Comparison of ENCODE assay signal across 21 cellular contexts in the genomic region with DNA sequence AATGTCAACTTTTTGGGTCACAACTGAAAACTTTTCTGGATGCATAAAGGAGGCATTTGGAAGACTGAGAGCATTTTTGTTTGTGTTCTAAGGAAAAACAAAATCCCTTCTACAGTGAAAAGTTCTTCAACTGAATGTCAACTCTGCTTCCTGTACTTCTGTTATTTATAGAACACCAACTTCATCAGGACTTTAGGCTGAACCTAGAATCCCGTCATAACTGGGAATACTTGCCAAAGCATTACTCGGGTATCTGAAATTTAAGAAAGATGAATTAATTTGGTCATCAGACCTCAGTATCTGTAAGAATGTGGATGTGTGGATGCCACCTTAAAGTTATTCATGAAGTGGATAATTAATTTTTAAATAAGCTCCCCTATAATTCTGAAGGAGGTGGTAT.
DNase-seq lines count a peak whose midpoint lies in the region; ATAC-seq and TF ChIP-seq lines count a peak whose summit lies in the region.
"Had no signal": no experiment of that assay in that cellular context is flagged by ENCODE, and none has a peak within 500 bp of the region (broad histone marks: within the 10 kb centered on the region; RNA-seq: fewer than 3 reads in every experiment).

No MANE protein-coding gene starts in this region.

- H4K12ac ChIP-seq in trophoblast cell (ENCODE audit: low read depth, low read length) = no peak overlapping the region

- no peak overlapping the region for H3K27ac ChIP-seq in endodermal cell (ENCODE audit: low read depth, low read length)
- H3K27ac ChIP-seq in trophoblast cell (ENCODE audit: low read depth, low read length) = no peak overlapping the region
- H3K27ac ChIP-seq: 22Rv1, lower lobe of right lung, SK-N-MC, suprapubic skin had no signal

- no peaks in the 10 kb centered on the region for H3K9me3 Mint-ChIP-seq in endodermal cell
- H3K9me3 Mint-ChIP-seq in MCF 10A (ENCODE audit: unreplicated experiment) = no peaks in the 10 kb centered on the region
- H3K9me3 Mint-ChIP-seq: activated naive CD8-positive, alpha-beta T cell treated with anti-CD3 and anti-CD28 coated beads, Interleukin-2, amount 50 U/mL, for 24 hours; activated T-cell treated with anti-CD3 and anti-CD28 coated beads, Interleukin-2, amount 50 U/mL, for 72 hours; CD4-positive, CD25-positive, alpha-beta regulatory T cell; dendritic cell treated with granulocyte-macrophage colony-stimulating factor and Interleukin-4, amounts not matched to agents 40 ng/mL and 50 ng/mL, for 4 days; nephron had no signal

- no peak overlapping the region for H2AK5ac ChIP-seq in trophoblast cell (ENCODE audit: low read length)

- no peak overlapping the region for H2BK12ac ChIP-seq in trophoblast cell (ENCODE audit: low read length)

- H2BK5ac ChIP-seq in trophoblast cell (ENCODE audit: low read depth, low read length, poor library complexity) = no peak overlapping the region

- no peaks in the 10 kb centered on the region for H3K79me2 ChIP-seq in trophoblast cell (ENCODE audit: control insufficient read depth, insufficient read depth, low read length, poor library complexity)

- POLR2A ChIA-PET in MCF 10A (lab: Yijun Ruan, JAX) = interaction anchor here (0.8 to 1.8 kb wide), 3 partner anchors 12 to 23 kb away, joined by 3 to 12 read pairs (median 4); no protein-coding TSS in a partner anchor

- H3K4me1 ChIP-seq in endodermal cell (ENCODE audit: control insufficient read depth, insufficient read depth, low read length) (peaks cover 10% of the 10 kb centered on the region), trophoblast cell (ENCODE audit: control insufficient read depth in 1 of 2, insufficient read depth in 2 of 2, low read length in 2 of 2) (peaks cover 0 to 5% of the 10 kb centered on the region in 2 experiments)
- H3K4me1 ChIP-seq: lower lobe of right lung had no signal

- H4K91ac ChIP-seq in trophoblast cell (ENCODE audit: low read depth, low read length) = no peak overlapping the region

- H3K27me3 ChIP-seq in endodermal cell (ENCODE audit: control insufficient read depth, insufficient read depth, low read length, poor library complexity, severe bottlenecking) = no peaks in the 10 kb centered on the region
- no peaks in the 10 kb centered on the region for H3K27me3 ChIP-seq in trophoblast cell (ENCODE audit: insufficient read depth, low read length)
- H3K27me3 ChIP-seq: suprapubic skin had no signal

- WGBS in endodermal cell (ENCODE audit: insufficient coverage in 1 of 2, insufficient read length in 1 of 2), 2 experiments = 91% methylated on average over 2 of the region's 2 CpGs; no CpG with 5 or more reads in 1 of the 2 experiments
- WGBS in trophoblast cell (ENCODE audit: extremely low coverage, insufficient coverage, insufficient read length) = no CpG with 5 or more reads among the region's 2 CpGs

- H3K18ac ChIP-seq in trophoblast cell (ENCODE audit: low read length) = no peak overlapping the region

- no peak overlapping the region for H2AFZ ChIP-seq in trophoblast cell (ENCODE audit: insufficient read depth, low read length, poor library complexity)

- no peak overlapping the region for H3K4ac ChIP-seq in trophoblast cell (ENCODE audit: low read depth, low read length)

- H2BK120ac ChIP-seq in trophoblast cell (ENCODE audit: insufficient read depth, low read length, poor library complexity) = no peak overlapping the region

- ATAC-seq in Right ventricle myocardium inferior = peak; percentile 47
- no peak for ATAC-seq in GM21717 (IDR thresholded peaks at IDR 0.05; ENCODE audit: unreplicated experiment)
- ATAC-seq in GM19452 (IDR thresholded peaks at IDR 0.05; ENCODE audit: unreplicated experiment) = no peak
- ATAC-seq: activated naive CD8-positive, alpha-beta T cell treated with anti-CD3 and anti-CD28 coated beads, Interleukin-2, amount 50 U/mL, for 24 hours; activated T-cell treated with anti-CD3 and anti-CD28 coated beads, Interleukin-2, amount 50 U/mL, for 72 hours; lower lobe of right lung had no signal

- peaks cover 2% of the 10 kb centered on the region for H3K79me1 ChIP-seq in trophoblast cell (ENCODE audit: low read length)

- H3K9ac ChIP-seq in endodermal cell (ENCODE audit: extremely low read depth, low read length, poor library complexity, severe bottlenecking) = no peak overlapping the region
- no peak overlapping the region for H3K9ac ChIP-seq in trophoblast cell (ENCODE audit: low read length)

- TF ChIP-seq CTCF in endodermal cell (conservative IDR thresholded peaks at IDR 0.05) (no peak), MCF 10A (IDR thresholded peaks at IDR 0.05; ENCODE audit: unreplicated experiment) (no peak)

- peak overlapping the region; percentile 58 for H3K27ac Mint-ChIP-seq in endodermal cell
- H3K27ac Mint-ChIP-seq in MCF 10A (ENCODE audit: low read depth, unreplicated experiment) = no peak overlapping the region
- H3K27ac Mint-ChIP-seq: activated naive CD8-positive, alpha-beta T cell treated with anti-CD3 and anti-CD28 coated beads, Interleukin-2, amount 50 U/mL, for 24 hours; activated T-cell treated with anti-CD3 and anti-CD28 coated beads, Interleukin-2, amount 50 U/mL, for 72 hours; CD4-positive, CD25-positive, alpha-beta regulatory T cell; dendritic cell treated with granulocyte-macrophage colony-stimulating factor and Interleukin-4, amounts not matched to agents 40 ng/mL and 50 ng/mL, for 4 days; nephron had no signal

- H4K8ac ChIP-seq in trophoblast cell (ENCODE audit: low read depth, low read length) = no peak overlapping the region

- H3K4me1 Mint-ChIP-seq in endodermal cell (peaks cover 33% of the 10 kb centered on the region), MCF 10A (ENCODE audit: insufficient read depth, unreplicated experiment) (peaks cover 33% of the 10 kb centered on the region)
- H3K4me1 Mint-ChIP-seq: activated naive CD8-positive, alpha-beta T cell treated with anti-CD3 and anti-CD28 coated beads, Interleukin-2, amount 50 U/mL, for 24 hours; CD4-positive, CD25-positive, alpha-beta regulatory T cell; nephron had no signal

- intact Hi-C loops in Right ventricle myocardium inferior (cut with DNase I) (loop anchor here (2.0 kb wide), 1 partner anchor 73 kb away; a partner anchor contains a TSS), cardiac septum (cut with DNase I) (loop anchor here (5.0 kb wide), 1 partner anchor 75 kb away; a partner anchor contains a TSS), MCF 10A (cut with micrococcal nuclease) (loop anchor here (1.0 kb wide), 1 partner anchor 72 kb away; no protein-coding TSS in a partner anchor)

- CTCF ChIA-PET in MCF 10A (lab: Yijun Ruan, JAX) = interaction anchor here (0.6 kb wide), 1 partner anchor 41 kb away, joined by 3 read pairs; no protein-coding TSS in a partner anchor

- no peaks in the 10 kb centered on the region for H3K27me3 Mint-ChIP-seq in endodermal cell (ENCODE audit: insufficient read depth)
- H3K27me3 Mint-ChIP-seq in MCF 10A (ENCODE audit: insufficient read depth, unreplicated experiment) = no peaks in the 10 kb centered on the region
- H3K27me3 Mint-ChIP-seq: activated naive CD8-positive, alpha-beta T cell treated with anti-CD3 and anti-CD28 coated beads, Interleukin-2, amount 50 U/mL, for 24 hours; dendritic cell treated with granulocyte-macrophage colony-stimulating factor and Interleukin-4, amounts not matched to agents 40 ng/mL and 50 ng/mL, for 4 days had no signal

- H3K23ac ChIP-seq in trophoblast cell (ENCODE audit: low read length) = no peak overlapping the region

- H3K36me3 ChIP-seq in endodermal cell (ENCODE audit: control insufficient read depth, insufficient read depth, low read length) (peaks cover 100% of the 10 kb centered on the region), trophoblast cell (ENCODE audit: control insufficient read depth in 1 of 2, insufficient read depth in 2 of 2, low read length in 2 of 2) (peaks cover 10 to 18% of the 10 kb centered on the region in 2 experiments)

- peaks cover 84% of the 10 kb centered on the region for H3K36me3 Mint-ChIP-seq in endodermal cell (ENCODE audit: low read depth)
- peaks cover 64% of the 10 kb centered on the region for H3K36me3 Mint-ChIP-seq in MCF 10A (ENCODE audit: insufficient read depth, unreplicated experiment)
- H3K36me3 Mint-ChIP-seq: CD4-positive, CD25-positive, alpha-beta regulatory T cell had no signal

- H3K4me3 ChIP-seq in endodermal cell (ENCODE audit: low read length) (no peak overlapping the region), trophoblast cell (ENCODE audit: low read depth, low read length) (no peak overlapping the region)
- H3K4me3 ChIP-seq: lower lobe of right lung, SK-N-MC, suprapubic skin had no signal

- H3K14ac ChIP-seq in trophoblast cell (ENCODE audit: low read length) = no peak overlapping the region

- no peak overlapping the region for H3K4me2 ChIP-seq in trophoblast cell (ENCODE audit: low read length)

- H3K9me3 ChIP-seq in endodermal cell (ENCODE audit: control insufficient read depth, low read length) (no peaks in the 10 kb centered on the region), trophoblast cell (ENCODE audit: insufficient read depth, low read depth, low read length) (no peaks in the 10 kb centered on the region)
- H3K9me3 ChIP-seq: lower lobe of right lung, suprapubic skin had no signal

- H3K4me3 Mint-ChIP-seq in endodermal cell = no peak overlapping the region
- no peak overlapping the region for H3K4me3 Mint-ChIP-seq in MCF 10A (ENCODE audit: unreplicated experiment)
- H3K4me3 Mint-ChIP-seq: activated naive CD8-positive, alpha-beta T cell treated with anti-CD3 and anti-CD28 coated beads, Interleukin-2, amount 50 U/mL, for 24 hours; activated T-cell treated with anti-CD3 and anti-CD28 coated beads, Interleukin-2, amount 50 U/mL, for 72 hours; CD4-positive, CD25-positive, alpha-beta regulatory T cell; dendritic cell treated with granulocyte-macrophage colony-stimulating factor and Interleukin-4, amounts not matched to agents 40 ng/mL and 50 ng/mL, for 4 days; nephron had no signal

- DNase-seq in Right ventricle myocardium inferior (ENCODE audit: missing footprints) (no peak), cardiac septum (ENCODE audit: low spot score) (no peak), endodermal cell (no peak), iris pigment epithelial cell (ENCODE audit: low read depth) (peak; percentile 62), trophoblast cell (no peak), MCF 10A (ENCODE audit: unreplicated experiment) (no peak)
- DNase-seq: activated naive CD8-positive, alpha-beta T cell treated with anti-CD3 and anti-CD28 coated beads, Interleukin-2, amount 50 U/mL, for 24 hours; activated T-cell treated with anti-CD3 and anti-CD28 coated beads, Interleukin-2, amount 50 U/mL, for 72 hours; CD4-positive, CD25-positive, alpha-beta regulatory T cell; DND-41; lower lobe of right lung; NCI-H187; NCI-H510A; OCI-M1 had no signal

- BruUV-seq in MCF 10A (replicated peaks; lab: Mats Ljungman, UMichigan) = no TSS peak
